In the genomic region with DNA sequence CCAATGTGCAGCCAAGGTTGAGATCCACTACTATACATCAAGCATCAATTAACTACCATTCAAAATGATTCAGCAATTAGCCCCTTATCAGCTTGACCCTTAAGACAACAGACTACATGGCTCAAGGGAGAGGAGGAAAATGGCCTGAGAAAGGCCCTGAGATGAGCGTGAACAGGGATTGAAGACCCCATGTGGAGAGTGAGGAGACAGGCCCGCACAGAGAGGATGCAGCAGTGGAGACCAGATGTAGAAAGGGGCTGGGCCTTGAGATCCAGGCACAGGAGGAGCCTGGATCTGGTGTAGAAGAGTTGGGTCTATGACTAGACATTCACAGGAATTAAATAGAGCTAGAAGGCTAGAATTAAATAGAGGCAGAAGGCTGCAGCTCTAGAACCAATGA, we compare ENCODE assay signal across 21 cellular contexts.
A peak's percentile ranks its signal among the peaks of the same experiment; 100 is the strongest.
DNase-seq lines count a peak whose midpoint lies in the region; ATAC-seq, FAIRE-seq and TF ChIP-seq lines count a peak whose summit lies in the region.
"Had no signal": no experiment of that assay in that cellular context is flagged by ENCODE, and none has a peak within 500 bp of the region (broad histone marks: within the 10 kb centered on the region; RNA-seq: fewer than 3 reads in every experiment).

No MANE protein-coding gene starts in this region.

- H3K27me3 ChIP-seq in BLaER1 treated with 17β-estradiol and CSF1 and Interleukin-3, amounts not matched to agents 10 nM and 100 nM, result no peaks in the 10 kb centered on the region
- H3K27me3 ChIP-seq in GM23338 (ENCODE audit: insufficient read depth) (no peaks in the 10 kb centered on the region), astrocyte (ENCODE audit: insufficient read depth, low read length) (no peaks in the 10 kb centered on the region)
- H3K27me3 ChIP-seq: SJSA1 had no signal

- FAIRE-seq in astrocyte (lab: Jason Lieb, UNC), result peak; percentile 5
- FAIRE-seq: A204.1 had no signal

- H3K4me3 ChIP-seq in BLaER1 treated with 17β-estradiol and CSF1 and Interleukin-3, amounts not matched to agents 10 nM and 100 nM, result no peak overlapping the region
- H3K4me3 ChIP-seq in GM23338 (no peak overlapping the region), astrocyte (ENCODE audit: insufficient read depth, low read depth, low read length) (no peak overlapping the region)
- H3K4me3 ChIP-seq: SJSA1 had no signal

- H3K4me3 Mint-ChIP-seq in GM23338 (no peak overlapping the region), astrocyte (ENCODE audit: unreplicated experiment) (no peak overlapping the region)
- H3K4me3 Mint-ChIP-seq: CD8-positive, alpha-beta T cell had no signal

- peaks cover 5 to 41% (median 9%) of the 10 kb centered on the region in 10 experiments; a peak in 17 of 20 replicates for H3K4me1 ChIP-seq in BLaER1 treated with 17β-estradiol and CSF1 and Interleukin-3, amounts not matched to agents 10 nM and 100 nM
- H3K4me1 ChIP-seq in GM23338 (ENCODE audit: insufficient read depth), result peaks cover 17% of the 10 kb centered on the region; the same call in 1 of the 2 replicates
- H3K4me1 ChIP-seq in astrocyte (ENCODE audit: insufficient read depth, low read length), result peaks cover 50% of the 10 kb centered on the region

- peak; percentile 67 for ATAC-seq in GM23338
- ATAC-seq in HG03039 (IDR thresholded peaks at IDR 0.05; ENCODE audit: unreplicated experiment), result no peak
- ATAC-seq in GM18517 (IDR thresholded peaks at IDR 0.05; ENCODE audit: unreplicated experiment), result no peak
- ATAC-seq: CD8-positive, alpha-beta T cell; HCT116 had no signal

- no peaks in the 10 kb centered on the region for H3K36me3 ChIP-seq in BLaER1 treated with 17β-estradiol and CSF1 and Interleukin-3, amounts not matched to agents 10 nM and 100 nM
- no peaks in the 10 kb centered on the region; the same call in 1 of the 2 replicates for H3K36me3 ChIP-seq in GM23338 (ENCODE audit: insufficient read depth)
- H3K36me3 ChIP-seq in astrocyte (ENCODE audit: insufficient read depth, low read length), result no peaks in the 10 kb centered on the region
- H3K36me3 ChIP-seq: SJSA1 had no signal

- H3K27ac Mint-ChIP-seq in GM23338 (no peak overlapping the region), astrocyte (ENCODE audit: unreplicated experiment) (no peak overlapping the region)
- H3K27ac Mint-ChIP-seq: CD8-positive, alpha-beta T cell had no signal

- TF ChIP-seq CTCF in GM23338 (conservative IDR thresholded peaks at IDR 0.05; ENCODE audit: low read depth in 2 of 2) (no peak), astrocyte (IDR thresholded peaks at IDR 0.05; ENCODE audit: insufficient read depth, low read depth, low read length) (no peak)

- H3K36me3 Mint-ChIP-seq in GM23338 (ENCODE audit: low read depth), result peaks cover 35% of the 10 kb centered on the region
- peaks cover 7% of the 10 kb centered on the region for H3K36me3 Mint-ChIP-seq in astrocyte (ENCODE audit: low read depth, unreplicated experiment)
- H3K36me3 Mint-ChIP-seq: CD8-positive, alpha-beta T cell had no signal

- no peaks in the 10 kb centered on the region; the same call in none of the 2 replicates for H3F3A ChIP-seq in GM23338 (replicated peaks; ENCODE audit: low read depth)

- H3K9me2 ChIP-seq in GM23338 (ENCODE audit: insufficient read depth), result peaks cover 14% of the 10 kb centered on the region; the same call in 1 of the 2 replicates

- H3K4me1 Mint-ChIP-seq in GM23338 (peaks cover 4% of the 10 kb centered on the region; the same call in 2 of the 3 replicates), astrocyte (ENCODE audit: low read depth, unreplicated experiment) (peaks cover 12% of the 10 kb centered on the region)

- H4K20me1 ChIP-seq in BLaER1 treated with 17β-estradiol and CSF1 and Interleukin-3, amounts not matched to agents 10 nM and 100 nM, result no peaks in the 10 kb centered on the region
- H4K20me1 ChIP-seq in GM23338 (replicated peaks; ENCODE audit: insufficient read depth) (no peaks in the 10 kb centered on the region), astrocyte (ENCODE audit: insufficient read depth, low read length) (no peaks in the 10 kb centered on the region)

- peaks cover 3% of the 10 kb centered on the region for H3K27me3 Mint-ChIP-seq in GM23338 (ENCODE audit: insufficient read depth, low read depth, poor library complexity)
- H3K27me3 Mint-ChIP-seq in astrocyte (ENCODE audit: low read depth, unreplicated experiment), result no peaks in the 10 kb centered on the region

- H3K9ac ChIP-seq in BLaER1 treated with 17β-estradiol and CSF1 and Interleukin-3, amounts not matched to agents 10 nM and 100 nM, result no peak overlapping the region
- H3K9ac ChIP-seq in astrocyte (ENCODE audit: low read length), result no peak overlapping the region
- H3K9ac ChIP-seq: KMS-11 had no signal

- H3K79me2 ChIP-seq in GM23338 (replicated peaks; ENCODE audit: insufficient read depth) (no peaks in the 10 kb centered on the region), astrocyte (ENCODE audit: insufficient read depth, low read length) (no peaks in the 10 kb centered on the region)

- H3K9me3 ChIP-seq in BLaER1 treated with 17β-estradiol and CSF1 and Interleukin-3, amounts not matched to agents 10 nM and 100 nM (replicated peaks in 1 of 11), result 0 out of 22 replicates have a peak, but pooled peaks cover 0 to 5% (median 0%) of the 10 kb centered on the region in 11 experiments
- H3K9me3 ChIP-seq in astrocyte (ENCODE audit: insufficient read depth, low read depth, low read length), result no peaks in the 10 kb centered on the region
- H3K9me3 ChIP-seq: SJSA1 had no signal

- DNase-seq in GM23338 (ENCODE audit: low spot score) (no peak), astrocyte (ENCODE audit: low read depth) (no peak), iPS-NIHi7 (ENCODE audit: extremely low spot score) (peak; percentile 30), GOT3 (lab: John Stamatoyannopoulos, UW) (no peak), NOMO-1 treated with dmso at 0.1 percent for 144 hours (lab: John Stamatoyannopoulos, UW; ENCODE audit: unreplicated experiment) (no peak)
- DNase-seq: CD8-positive, alpha-beta T cell; MM.1S; NCI-H2029; NCI-H446; NCI-H524 treated with DMSO at 0.1 percent for 48 hours; NCI-H774; Right ventricle myocardium superior; RPMI8226 had no signal

- H2AFZ ChIP-seq in GM23338, result no peak overlapping the region
- H2AFZ ChIP-seq in astrocyte (ENCODE audit: low read depth, low read length), result no peak overlapping the region

- H3K9me3 Mint-ChIP-seq in GM23338, result no peaks in the 10 kb centered on the region
- peaks cover 2% of the 10 kb centered on the region for H3K9me3 Mint-ChIP-seq in astrocyte (ENCODE audit: unreplicated experiment)
- H3K9me3 Mint-ChIP-seq: CD8-positive, alpha-beta T cell had no signal

- peak overlapping the region; percentile 7 to 55 (median 35); a peak in 17 of 22 replicates for H3K4me2 ChIP-seq in BLaER1 treated with 17β-estradiol and CSF1 and Interleukin-3, amounts not matched to agents 10 nM and 100 nM
- H3K4me2 ChIP-seq in GM23338, result no peak overlapping the region
- H3K4me2 ChIP-seq in astrocyte (ENCODE audit: low read length), result no peak overlapping the region
- H3K4me2 ChIP-seq: KMS-11 had no signal

- no peak overlapping the region for H3K27ac ChIP-seq in BLaER1 treated with 17β-estradiol and CSF1 and Interleukin-3, amounts not matched to agents 10 nM and 100 nM
- H3K27ac ChIP-seq in GM23338 (ENCODE audit: low read depth), result no peak overlapping the region
- H3K27ac ChIP-seq in astrocyte (ENCODE audit: low read depth, low read length), result no peak overlapping the region
- H3K27ac ChIP-seq: C4-2B, KMS-11, SJSA1 had no signal

TF ChIP-seq in GM23338, 12 proteins besides CTCF, POLR2A, EP300 and RAD21 (continues in another document):
- TF ChIP-seq EZH2 (IDR thresholded peaks at IDR 0.05; ENCODE audit: low read depth, unreplicated experiment) (no peak), ZNF114 (CRISPR knock-in tag; IDR thresholded peaks at IDR 0.05) (no peak), JUNB (IDR thresholded peaks at IDR 0.05; ENCODE audit: unreplicated experiment) (no peak), POLR2AphosphoS5 (IDR thresholded peaks at IDR 0.05; ENCODE audit: low read depth) (no peak), EZH2phosphoT487 (IDR thresholded peaks at IDR 0.05; ENCODE audit: unreplicated experiment) (no peak)

Comparison
In these comparisons a context has a peak if more than half of its experiments do, and no peak if none do; other contexts are left out.
1. H3K4me2 ChIP-seq: peak in BLaER1 treated with 17β-estradiol and CSF1 and Interleukin-3, amounts not matched to agents 10 nM and 100 nM (11 of 11); none in GM23338 (single experiment) and astrocyte (single experiment).